In the genomic region with DNA sequence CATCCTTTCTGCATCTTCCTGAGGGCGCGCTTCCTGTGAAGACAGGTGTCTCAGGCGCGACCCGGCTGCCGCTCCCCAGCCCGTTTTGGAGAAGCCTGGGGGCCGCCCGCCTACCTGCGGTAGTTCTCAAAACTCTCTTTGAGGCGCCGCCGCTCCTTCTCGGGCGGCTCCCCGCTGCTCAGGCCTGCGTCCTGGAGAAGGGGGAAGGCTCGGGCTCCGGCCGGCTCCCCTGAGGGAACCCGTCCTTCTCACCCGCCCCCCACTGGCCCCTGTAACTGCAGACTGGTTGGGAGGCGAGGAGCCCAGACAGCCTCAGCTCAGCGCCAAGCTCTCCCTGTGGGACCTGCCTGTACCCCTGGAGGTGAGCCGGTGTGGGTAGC, we compare ENCODE assay signal across 8 cellular contexts. TPM values are rescaled to one million over a fixed set of nuclear protein-coding genes. Genes with fewer than 3 reads are reported as not detected.
DNase-seq lines count a peak whose midpoint lies in the region; ATAC-seq and TF ChIP-seq lines count a peak whose summit lies in the region.

No MANE protein-coding gene starts in this region.

- H3K4me3 Mint-ChIP-seq in activated T-cell treated with anti-CD3 and anti-CD28 coated beads, Interleukin-2, amount 50 U/mL, for 72 hours: peak overlapping the region; percentile 29 to 61
- peak overlapping the region; percentile 59 for H3K4me3 Mint-ChIP-seq in dendritic cell treated with granulocyte-macrophage colony-stimulating factor and Interleukin-4, amounts not matched to agents 40 ng/mL and 50 ng/mL, for 4 days
- peak overlapping the region; percentile 66 for H3K4me3 Mint-ChIP-seq in stimulated activated effector memory CD8-positive, alpha-beta T cell treated with anti-CD3 and anti-CD28 coated beads, Interleukin-12 subunit alpha, Interleukin-12 subunit beta, amount 100 ng/mL, for 72 hours

- H3K36me3 ChIP-seq in Panc1 (ENCODE audit: control insufficient read depth, insufficient read depth, low read length): no peaks in the 10 kb centered on the region; the same call in 1 of the 2 replicates

- BruUV-seq in Panc1 (replicated peaks; lab: Mats Ljungman, UMichigan): TSS peak; percentile 83

- H3K27me3 Mint-ChIP-seq in activated T-cell treated with anti-CD3 and anti-CD28 coated beads, Interleukin-2, amount 50 U/mL, for 72 hours (ENCODE audit: low read depth): no peaks in the 10 kb centered on the region
- no peaks in the 10 kb centered on the region for H3K27me3 Mint-ChIP-seq in dendritic cell treated with granulocyte-macrophage colony-stimulating factor and Interleukin-4, amounts not matched to agents 40 ng/mL and 50 ng/mL, for 4 days

- CTCF ChIA-PET in Panc1 (lab: Charles Lee): no interaction called here

- POLR2A ChIA-PET in Panc1 (lab: Charles Lee): no interaction called here

- H3K4me1 Mint-ChIP-seq in activated T-cell treated with anti-CD3 and anti-CD28 coated beads, Interleukin-2, amount 50 U/mL, for 72 hours (ENCODE audit: low read depth): no peaks in the 10 kb centered on the region
- peaks cover 58% of the 10 kb centered on the region for H3K4me1 Mint-ChIP-seq in dendritic cell treated with granulocyte-macrophage colony-stimulating factor and Interleukin-4, amounts not matched to agents 40 ng/mL and 50 ng/mL, for 4 days (ENCODE audit: low read depth)
- peaks cover 9% of the 10 kb centered on the region for H3K4me1 Mint-ChIP-seq in stimulated activated effector memory CD8-positive, alpha-beta T cell treated with anti-CD3 and anti-CD28 coated beads, Interleukin-12 subunit alpha, Interleukin-12 subunit beta, amount 100 ng/mL, for 72 hours

- no peak overlapping the region for H3K27ac Mint-ChIP-seq in activated T-cell treated with anti-CD3 and anti-CD28 coated beads, Interleukin-2, amount 50 U/mL, for 72 hours
- peak overlapping the region; percentile 74 for H3K27ac Mint-ChIP-seq in dendritic cell treated with granulocyte-macrophage colony-stimulating factor and Interleukin-4, amounts not matched to agents 40 ng/mL and 50 ng/mL, for 4 days
- H3K27ac Mint-ChIP-seq in stimulated activated effector memory CD8-positive, alpha-beta T cell treated with anti-CD3 and anti-CD28 coated beads, Interleukin-12 subunit alpha, Interleukin-12 subunit beta, amount 100 ng/mL, for 72 hours: no peak overlapping the region

- peaks cover 5% of the 10 kb centered on the region; the same call in 1 of the 2 replicates for H3K4me1 ChIP-seq in Panc1 (ENCODE audit: control insufficient read depth, insufficient read depth, low read length)

- no peak for ATAC-seq in activated T-cell treated with anti-CD3 and anti-CD28 coated beads, Interleukin-2, amount 50 U/mL, for 72 hours (replicated peaks in 1 of 2)
- ATAC-seq in Panc1: no peak
- no peak for ATAC-seq in stimulated activated effector memory CD8-positive, alpha-beta T cell treated with anti-CD3 and anti-CD28 coated beads, Interleukin-12 subunit alpha, Interleukin-12 subunit beta, amount 100 ng/mL, for 72 hours
- ATAC-seq in HG03095 (IDR thresholded peaks at IDR 0.05; ENCODE audit: unreplicated experiment): no peak

- H3K36me3 Mint-ChIP-seq in activated T-cell treated with anti-CD3 and anti-CD28 coated beads, Interleukin-2, amount 50 U/mL, for 72 hours (ENCODE audit: insufficient read depth in 2 of 2): no peaks in the 10 kb centered on the region
- peaks cover 83% of the 10 kb centered on the region for H3K36me3 Mint-ChIP-seq in dendritic cell treated with granulocyte-macrophage colony-stimulating factor and Interleukin-4, amounts not matched to agents 40 ng/mL and 50 ng/mL, for 4 days (ENCODE audit: low read depth)
- peaks cover 8% of the 10 kb centered on the region for H3K36me3 Mint-ChIP-seq in stimulated activated effector memory CD8-positive, alpha-beta T cell treated with anti-CD3 and anti-CD28 coated beads, Interleukin-12 subunit alpha, Interleukin-12 subunit beta, amount 100 ng/mL, for 72 hours

- no peak for TF ChIP-seq CTCF in Panc1 (IDR thresholded peaks at IDR 0.05)

- no peak for DNase-seq in activated T-cell treated with anti-CD3 and anti-CD28 coated beads, Interleukin-2, amount 50 U/mL, for 72 hours
- no peak for DNase-seq in activated T-cell treated with anti-CD3 and anti-CD28 coated beads, Interleukin-2, amount 50 U/mL, for 48 hours
- DNase-seq in Panc1 (ENCODE audit: low read depth, low spot score): no peak
- DNase-seq in stimulated activated effector memory CD8-positive, alpha-beta T cell treated with anti-CD3 and anti-CD28 coated beads, Interleukin-12 subunit alpha, Interleukin-12 subunit beta, amount 100 ng/mL, for 72 hours (ENCODE audit: low spot score in 2 of 2): no peak
- DNase-seq in stimulated activated CD4-positive, alpha-beta T cell treated with anti-CD3 and anti-CD28 coated beads, Interleukin-1b, Interleukin-23, amount 100 ng/mL, for 48 hours: no peak
- DNase-seq in NCI-H2029 treated with DMSO at 0.1 percent for 48 hours (lab: John Stamatoyannopoulos, UW): no peak

- in situ Hi-C loops in Panc1 (cut with HindIII; ENCODE audit: low pct_unique_long_range_greater_than_20kb, low sequenced_read_pairs): no loop called here

- H3K9me3 ChIP-seq in Panc1 (ENCODE audit: control insufficient read depth, insufficient read depth, low read depth, low read length): no peaks in the 10 kb centered on the region

- no peak overlapping the region; the same call in 1 of the 2 replicates for H3K27ac ChIP-seq in Panc1 (ENCODE audit: low read length)

- H3K27me3 ChIP-seq in Panc1 (ENCODE audit: control insufficient read depth, insufficient read depth, low read length): no peaks in the 10 kb centered on the region

- intact Hi-C loops in Panc1 (cut with micrococcal nuclease; ENCODE audit: unreplicated experiment): no loop called here
- intact Hi-C loops in dendritic cell treated with granulocyte-macrophage colony-stimulating factor and Interleukin-4, amounts not matched to agents 40 ng/mL and 50 ng/mL, for 4 days (cut with micrococcal nuclease): loop anchor here (2.0 kb wide), 1 partner anchor 36 kb away; a partner anchor contains a TSS

- no peaks in the 10 kb centered on the region for H3K9me3 Mint-ChIP-seq in activated T-cell treated with anti-CD3 and anti-CD28 coated beads, Interleukin-2, amount 50 U/mL, for 72 hours
- no peaks in the 10 kb centered on the region for H3K9me3 Mint-ChIP-seq in dendritic cell treated with granulocyte-macrophage colony-stimulating factor and Interleukin-4, amounts not matched to agents 40 ng/mL and 50 ng/mL, for 4 days
- H3K9me3 Mint-ChIP-seq in stimulated activated effector memory CD8-positive, alpha-beta T cell treated with anti-CD3 and anti-CD28 coated beads, Interleukin-12 subunit alpha, Interleukin-12 subunit beta, amount 100 ng/mL, for 72 hours: no peaks in the 10 kb centered on the region

- H3K4me3 ChIP-seq in Panc1 (ENCODE audit: low read depth in 2 of 2, low read length in 2 of 2): no peak overlapping the region

RNA-seq across cellular contexts. Expression of a gene that starts 0.8 kb away (rescaled TPM):
- 10 to 100 TPM; 10.8 to 14.4 TPM for total RNA-seq in activated T-cell treated with anti-CD3 and anti-CD28 coated beads, Interleukin-2, amount 50 U/mL, for 72 hours
- 26.5 TPM for total RNA-seq in Panc1 (2021; ENCODE audit: unreplicated experiment)
- polyA plus RNA-seq in Panc1 (2012; ENCODE audit: insufficient read length): 37.5 TPM

RNA-seq across cellular contexts. Expression of a gene that starts 9.1 kb away (rescaled TPM):
- 1 to 10 TPM; 1.2 to 1.6 TPM for total RNA-seq in activated T-cell treated with anti-CD3 and anti-CD28 coated beads, Interleukin-2, amount 50 U/mL, for 72 hours
- 1.7 TPM for total RNA-seq in Panc1 (2021; ENCODE audit: unreplicated experiment)
- polyA plus RNA-seq in Panc1 (2012; ENCODE audit: insufficient read length): 1.1 TPM

RNA-seq across cellular contexts. Expression of a gene that starts 35.6 kb away (rescaled TPM):
- 10 to 100 TPM; 10.9 to 14.3 TPM for total RNA-seq in activated T-cell treated with anti-CD3 and anti-CD28 coated beads, Interleukin-2, amount 50 U/mL, for 72 hours
- 10.8 TPM for total RNA-seq in Panc1 (2021; ENCODE audit: unreplicated experiment)
- 13.4 TPM for polyA plus RNA-seq in Panc1 (2012; ENCODE audit: insufficient read length)

RNA-seq across cellular contexts. Expression of a gene that starts 37.0 kb away (rescaled TPM):
- 10 to 100 TPM; 11.6 to 12.3 TPM for total RNA-seq in activated T-cell treated with anti-CD3 and anti-CD28 coated beads, Interleukin-2, amount 50 U/mL, for 72 hours
- total RNA-seq in Panc1 (2021; ENCODE audit: unreplicated experiment): 14.2 TPM
- polyA plus RNA-seq in Panc1 (2012; ENCODE audit: insufficient read length): 23.8 TPM

RNA-seq across cellular contexts. Expression of a gene that starts 46.1 kb away (rescaled TPM):
- total RNA-seq in activated T-cell treated with anti-CD3 and anti-CD28 coated beads, Interleukin-2, amount 50 U/mL, for 72 hours: 10 to 100 TPM; 47.2 to 70.6 TPM
- total RNA-seq in Panc1 (2021; ENCODE audit: unreplicated experiment): 90.8 TPM
- polyA plus RNA-seq in Panc1 (2012; ENCODE audit: insufficient read length): 64.8 TPM
